ENCODE assay signal across 8 cellular contexts in genomic region chr1:32869844-32870614, GRCh38. TPM values are rescaled to one million over a fixed set of nuclear protein-coding genes. Genes with fewer than 3 reads are reported as not detected.
DNase-seq lines count a peak whose midpoint lies in the region; TF ChIP-seq lines count a peak whose summit lies in the region.
"Had no signal": no experiment of that assay in that cellular context is flagged by ENCODE, and none has a peak within 500 bp of the region (broad histone marks: within the 10 kb centered on the region; RNA-seq: fewer than 3 reads in every experiment).

No MANE protein-coding gene starts in this region.

- no peak for TF ChIP-seq POLR2A in testis (IDR thresholded peaks at IDR 0.05)

- 47 to 48% methylated on average over 14 to 17 of the region's 17 CpGs for WGBS in testis, 2 donors

- POLR2A ChIA-PET in activated CD4-positive, alpha-beta memory T cell treated with anti-CD3 and anti-CD28 coated beads for 36 hours (lab: Charles Lee) = no interaction called here
- POLR2A ChIA-PET in activated CD4-positive, alpha-beta memory T cell treated with anti-CD3 and anti-CD28 coated beads, Interleukin-2, amount 10 ng/mL, durations not matched to agents 7 days and 5 days (lab: Charles Lee) = interaction anchor here (1.2 kb wide), 1 partner anchor 9 kb away, joined by 4 read pairs; no protein-coding TSS in a partner anchor

- no peaks in the 10 kb centered on the region for H3K9me3 ChIP-seq in right atrium auricular region
- no peaks in the 10 kb centered on the region for H3K9me3 ChIP-seq in testis
- H3K9me3 ChIP-seq: spleen had no signal

- H3K4me1 Mint-ChIP-seq in activated CD4-positive, alpha-beta memory T cell treated with anti-CD3 and anti-CD28 coated beads for 36 hours (ENCODE audit: low read depth) = peaks cover 9% of the 10 kb centered on the region
- H3K4me1 Mint-ChIP-seq in activated CD4-positive, alpha-beta memory T cell treated with anti-CD3 and anti-CD28 coated beads, Interleukin-2, amount 10 ng/mL, durations not matched to agents 7 days and 5 days = peaks cover 12% of the 10 kb centered on the region

- no peaks in the 10 kb centered on the region for H3K36me3 ChIP-seq in right atrium auricular region
- no peaks in the 10 kb centered on the region for H3K36me3 ChIP-seq in testis (ENCODE audit: low read depth, missing control alignments)

- H3K4me1 ChIP-seq in right atrium auricular region = peaks cover 0 to 43% of the 10 kb centered on the region in 2 donors
- peaks cover 39% of the 10 kb centered on the region for H3K4me1 ChIP-seq in testis

- peak overlapping the region; percentile 76 to 79 for H3K27ac ChIP-seq in right atrium auricular region
- H3K27ac ChIP-seq in testis = no peak overlapping the region
- H3K27ac ChIP-seq: spleen had no signal

- TF ChIP-seq CTCF in right atrium auricular region (IDR thresholded peaks at IDR 0.05) (no peak), testis (IDR thresholded peaks at IDR 0.05) (no peak)

- intact Hi-C loops in activated CD4-positive, alpha-beta memory T cell treated with anti-CD3 and anti-CD28 coated beads for 36 hours (cut with micrococcal nuclease) = loop anchor here (10.0 kb wide), 1 partner anchor 345 kb away; no protein-coding TSS in a partner anchor
- intact Hi-C loops in testis (cut with DNase I; ENCODE audit: low total_unique reads) = loop anchor here (10.0 kb wide), 1 partner anchor 85 kb away; no protein-coding TSS in a partner anchor

- H3K4me3 ChIP-seq in right atrium auricular region (peak overlapping the region; percentile 39 to 60), testis (peak overlapping the region; percentile 37 to 38)

- DNase-seq in activated CD4-positive, alpha-beta memory T cell treated with anti-CD3 and anti-CD28 coated beads for 36 hours = peak; percentile 7
- no peak for DNase-seq in activated CD4-positive, alpha-beta memory T cell treated with anti-CD3 and anti-CD28 coated beads, Interleukin-2, amount 10 ng/mL, durations not matched to agents 7 days and 5 days
- no peak for DNase-seq in right atrium auricular region (ENCODE audit: low spot score)
- DNase-seq in testis = peak; percentile 14
- no peak for DNase-seq in globus pallidus (ENCODE audit: low spot score)
- no peak for DNase-seq in NCI-H1105 (lab: John Stamatoyannopoulos, UW)
- DNase-seq: HCEC 1CT, spleen had no signal

- CTCF ChIA-PET in activated CD4-positive, alpha-beta memory T cell treated with anti-CD3 and anti-CD28 coated beads for 36 hours (lab: Charles Lee) = interaction anchor here (7.2 kb wide), 1 partner anchor 158 kb away, joined by 80 read pairs; no protein-coding TSS in a partner anchor
- CTCF ChIA-PET in activated CD4-positive, alpha-beta memory T cell treated with anti-CD3 and anti-CD28 coated beads, Interleukin-2, amount 10 ng/mL, durations not matched to agents 7 days and 5 days (lab: Charles Lee) = no interaction called here

- H3K36me3 Mint-ChIP-seq in activated CD4-positive, alpha-beta memory T cell treated with anti-CD3 and anti-CD28 coated beads for 36 hours = peaks cover 3% of the 10 kb centered on the region
- no peaks in the 10 kb centered on the region for H3K36me3 Mint-ChIP-seq in activated CD4-positive, alpha-beta memory T cell treated with anti-CD3 and anti-CD28 coated beads, Interleukin-2, amount 10 ng/mL, durations not matched to agents 7 days and 5 days (ENCODE audit: low read depth)

- H3K9me3 Mint-ChIP-seq in activated CD4-positive, alpha-beta memory T cell treated with anti-CD3 and anti-CD28 coated beads for 36 hours = no peaks in the 10 kb centered on the region
- H3K9me3 Mint-ChIP-seq in activated CD4-positive, alpha-beta memory T cell treated with anti-CD3 and anti-CD28 coated beads, Interleukin-2, amount 10 ng/mL, durations not matched to agents 7 days and 5 days = no peaks in the 10 kb centered on the region

- H3K27ac Mint-ChIP-seq in activated CD4-positive, alpha-beta memory T cell treated with anti-CD3 and anti-CD28 coated beads for 36 hours = no peak overlapping the region
- H3K27ac Mint-ChIP-seq in activated CD4-positive, alpha-beta memory T cell treated with anti-CD3 and anti-CD28 coated beads, Interleukin-2, amount 10 ng/mL, durations not matched to agents 7 days and 5 days = no peak overlapping the region

- H3K27me3 Mint-ChIP-seq in activated CD4-positive, alpha-beta memory T cell treated with anti-CD3 and anti-CD28 coated beads for 36 hours = peaks cover 33% of the 10 kb centered on the region
- H3K27me3 Mint-ChIP-seq in activated CD4-positive, alpha-beta memory T cell treated with anti-CD3 and anti-CD28 coated beads, Interleukin-2, amount 10 ng/mL, durations not matched to agents 7 days and 5 days = peaks cover 40% of the 10 kb centered on the region

- no peaks in the 10 kb centered on the region for H3K27me3 ChIP-seq in right atrium auricular region
- H3K27me3 ChIP-seq in testis = no peaks in the 10 kb centered on the region

- no peak overlapping the region for H3K4me3 Mint-ChIP-seq in activated CD4-positive, alpha-beta memory T cell treated with anti-CD3 and anti-CD28 coated beads for 36 hours
- no peak overlapping the region for H3K4me3 Mint-ChIP-seq in activated CD4-positive, alpha-beta memory T cell treated with anti-CD3 and anti-CD28 coated beads, Interleukin-2, amount 10 ng/mL, durations not matched to agents 7 days and 5 days

RNA-seq across cellular contexts. Expression of gene FNDC5, which starts 0.7 kb away (rescaled TPM):
- not detected for total RNA-seq in activated CD4-positive, alpha-beta memory T cell treated with anti-CD3 and anti-CD28 coated beads for 36 hours
- total RNA-seq in activated CD4-positive, alpha-beta memory T cell treated with anti-CD3 and anti-CD28 coated beads, Interleukin-2, amount 10 ng/mL, durations not matched to agents 7 days and 5 days = not detected
- total RNA-seq in right atrium auricular region = 100 to 1,000 TPM in 1 of 2 donors, 10 to 100 TPM in 1; 68.3 to 112 TPM
- 10 to 100 TPM in 1 of 2 donors, 1 to 10 TPM in 1; 9.4 to 16.3 TPM for total RNA-seq in testis
- 11.3 TPM for polyA plus RNA-seq in testis (ENCODE audit: insufficient read depth, low read depth, low replicate concordance)
- total RNA-seq: spleen had no signal

RNA-seq across cellular contexts. Expression of gene HPCA, which starts 16.3 kb away (rescaled TPM):
- under 1 TPM in 1 of 2 experiments, not detected in 1; 0.29 TPM for total RNA-seq in activated CD4-positive, alpha-beta memory T cell treated with anti-CD3 and anti-CD28 coated beads for 36 hours
- total RNA-seq in activated CD4-positive, alpha-beta memory T cell treated with anti-CD3 and anti-CD28 coated beads, Interleukin-2, amount 10 ng/mL, durations not matched to agents 7 days and 5 days = under 1 TPM; 0.38 to 0.60 TPM
- not detected for total RNA-seq in right atrium auricular region
- total RNA-seq in testis = 1 to 10 TPM; 1.7 to 6.1 TPM
- 8.8 TPM for polyA plus RNA-seq in testis (ENCODE audit: insufficient read depth, low read depth, low replicate concordance)

RNA-seq across cellular contexts. Expression of gene TMEM54, which starts 31.2 kb away (rescaled TPM):
- total RNA-seq in activated CD4-positive, alpha-beta memory T cell treated with anti-CD3 and anti-CD28 coated beads for 36 hours = 1 to 10 TPM; 3.6 to 4.0 TPM
- not detected for total RNA-seq in activated CD4-positive, alpha-beta memory T cell treated with anti-CD3 and anti-CD28 coated beads, Interleukin-2, amount 10 ng/mL, durations not matched to agents 7 days and 5 days
- total RNA-seq in right atrium auricular region (10 to 100 TPM in 1 of 2 donors, 1 to 10 TPM in 1; 4.7 to 37.9 TPM), testis (10 to 100 TPM; 18.7 to 24.0 TPM)
- 23.0 TPM for polyA plus RNA-seq in testis (ENCODE audit: insufficient read depth, low read depth, low replicate concordance)

RNA-seq across cellular contexts. Expression of gene S100PBP, which starts 52.6 kb away (rescaled TPM):
- total RNA-seq in activated CD4-positive, alpha-beta memory T cell treated with anti-CD3 and anti-CD28 coated beads for 36 hours = 10 to 100 TPM; 30.4 to 32.7 TPM
- 10 to 100 TPM; 78.4 to 84.0 TPM for total RNA-seq in activated CD4-positive, alpha-beta memory T cell treated with anti-CD3 and anti-CD28 coated beads, Interleukin-2, amount 10 ng/mL, durations not matched to agents 7 days and 5 days
- total RNA-seq in right atrium auricular region (10 to 100 TPM in 1 of 2 donors, 1 to 10 TPM in 1; 5.7 to 10.8 TPM), testis (100 to 1,000 TPM; 120 to 133 TPM)
- polyA plus RNA-seq in testis (ENCODE audit: insufficient read depth, low read depth, low replicate concordance) = 99.7 TPM

RNA-seq across cellular contexts. Expression of gene YARS1, which starts 52.9 kb away (rescaled TPM):
- total RNA-seq in activated CD4-positive, alpha-beta memory T cell treated with anti-CD3 and anti-CD28 coated beads for 36 hours = 100 to 1,000 TPM; 208 to 213 TPM
- 100 to 1,000 TPM; 204 to 214 TPM for total RNA-seq in activated CD4-positive, alpha-beta memory T cell treated with anti-CD3 and anti-CD28 coated beads, Interleukin-2, amount 10 ng/mL, durations not matched to agents 7 days and 5 days
- 10 to 100 TPM; 23.3 to 33.1 TPM for total RNA-seq in right atrium auricular region
- 10 to 100 TPM; 79.8 to 96.6 TPM for total RNA-seq in testis
- 110 TPM for polyA plus RNA-seq in testis (ENCODE audit: insufficient read depth, low read depth, low replicate concordance)

Comparison
In these comparisons a context has a peak if more than half of its experiments do, and no peak if none do; other contexts are left out.
1. DNase-seq: peak in activated CD4-positive, alpha-beta memory T cell treated with anti-CD3 and anti-CD28 coated beads for 36 hours (single experiment) and testis (single experiment); none in activated CD4-positive, alpha-beta memory T cell treated with anti-CD3 and anti-CD28 coated beads, Interleukin-2, amount 10 ng/mL, durations not matched to agents 7 days and 5 days (single experiment), right atrium auricular region (single experiment), globus pallidus (single experiment) and NCI-H1105 (single experiment).
2. H3K27ac ChIP-seq: peak in right atrium auricular region (2 of 2); none in testis (0 of 2).
3. RNA of gene FNDC5, which starts 0.7 kb away (total RNA-seq): 68.3 to 112 TPM in right atrium auricular region and 9.4 to 16.3 TPM in testis; not detected in activated CD4-positive, alpha-beta memory T cell treated with anti-CD3 and anti-CD28 coated beads for 36 hours and not detected in activated CD4-positive, alpha-beta memory T cell treated with anti-CD3 and anti-CD28 coated beads, Interleukin-2, amount 10 ng/mL, durations not matched to agents 7 days and 5 days; every median in the first group is over 10 times any median in the second.